16 cellular contexts compared by ENCODE assay signal in the genomic region with DNA sequence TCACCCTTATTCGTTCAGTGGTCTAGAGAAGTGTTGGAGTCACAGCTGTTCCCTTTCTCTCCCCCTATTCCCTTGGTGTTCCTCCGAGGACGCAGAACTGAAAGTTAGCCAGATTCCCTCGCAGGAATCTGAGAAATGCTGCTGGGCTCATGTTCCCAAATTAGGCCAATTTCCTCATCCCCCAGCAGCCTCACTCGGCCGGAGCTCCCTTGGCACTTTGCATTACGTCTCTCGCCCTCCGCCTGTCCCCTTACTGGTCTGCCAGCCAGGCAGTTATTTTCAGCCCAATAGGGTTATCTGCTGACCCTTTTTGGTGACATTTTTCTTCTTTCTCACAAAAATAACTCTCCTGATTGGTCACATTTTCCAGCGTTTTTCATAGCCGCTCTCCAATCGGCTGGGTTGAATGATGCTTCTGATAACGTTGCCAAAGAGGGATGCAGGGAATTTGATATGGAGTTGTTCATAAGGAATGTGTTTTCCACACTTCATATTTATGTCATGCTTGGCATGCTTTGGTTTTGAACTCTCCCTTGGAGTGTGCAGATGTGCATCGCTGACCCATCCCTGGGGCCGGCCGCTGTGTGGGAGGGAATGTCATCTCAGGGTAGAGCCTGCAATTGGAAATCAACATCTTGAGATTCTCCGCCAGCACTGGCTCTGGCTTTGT. TPM values are rescaled to one million over a fixed set of nuclear protein-coding genes. Genes with fewer than 3 reads are reported as not detected.
DNase-seq lines count a peak whose midpoint lies in the region; ATAC-seq, FAIRE-seq and TF ChIP-seq lines count a peak whose summit lies in the region.
"Had no signal": no experiment of that assay in that cellular context is flagged by ENCODE, and none has a peak within 500 bp of the region (broad histone marks: within the 10 kb centered on the region; RNA-seq: fewer than 3 reads in every experiment).

No MANE protein-coding gene starts in this region.

- no peak for FAIRE-seq in pancreas (lab: Jason Lieb, UNC)
- FAIRE-seq: endometrium had no signal

- WGBS in body of pancreas, 2 donors: 88 to 89% methylated on average over 17 of the region's 17 CpGs
- WGBS in pancreas, 2 donors: 86 to 90% methylated on average over 17 of the region's 17 CpGs

- no peaks in the 10 kb centered on the region for H3K27me3 ChIP-seq in body of pancreas
- no peaks in the 10 kb centered on the region for H3K27me3 ChIP-seq in pancreas

- peaks cover 0 to 5% of the 10 kb centered on the region in 2 donors for H3K36me3 ChIP-seq in body of pancreas (replicated peaks in 1 of 2; ENCODE audit: insufficient read depth in 1 of 2, low read depth in 2 of 2)
- H3K36me3 ChIP-seq in pancreas: peaks cover 0 to 41% (median 0%) of the 10 kb centered on the region in 3 donors

- DNase-seq in body of pancreas (peak in 2 of 4 donors; percentile 28 to 34), left ventricle myocardium superior (peak; percentile 71), pancreas (no peak), ureter (ENCODE audit: low spot score) (peak; percentile 75), NCI-H146 (lab: John Stamatoyannopoulos, UW) (no peak)
- DNase-seq in naive thymus-derived CD8-positive, alpha-beta T cell: no peak
- DNase-seq: amygdala, Calu3, immature natural killer cell, MV-4-11, NCI-H526 treated with DMSO at 0.1 percent for 48 hours, SHP77 treated with DMSO at 0.1 percent for 48 hours had no signal

- intact Hi-C loops in body of pancreas (cut with DNase I) (no loop called here), left ventricle myocardium superior (cut with micrococcal nuclease) (no loop called here), pancreas (cut with DNase I) (no loop called here)

- H3K4me1 ChIP-seq in body of pancreas (no peaks in the 10 kb centered on the region), pancreas (no peaks in the 10 kb centered on the region)

- H3K4me3 ChIP-seq in body of pancreas (no peak overlapping the region), pancreas (no peak overlapping the region)

- no peak overlapping the region for H3K27ac Mint-ChIP-seq in naive thymus-derived CD8-positive, alpha-beta T cell
- H3K27ac Mint-ChIP-seq: immature natural killer cell, progenitor cell of endocrine pancreas had no signal

- H3K9me3 ChIP-seq in body of pancreas (no peaks in the 10 kb centered on the region), pancreas (no peaks in the 10 kb centered on the region)

- peaks cover 0 to 2% (median 0%) of the 10 kb centered on the region in 4 donors for H3K4me1 Mint-ChIP-seq in naive thymus-derived CD8-positive, alpha-beta T cell
- H3K4me1 Mint-ChIP-seq: immature natural killer cell had no signal

- TF ChIP-seq POLR2A in body of pancreas (IDR thresholded peaks at IDR 0.05) (no peak), GM18505 (IDR thresholded peaks at IDR 0.05; ENCODE audit: borderline replicate concordance, extremely low read depth, insufficient read depth, insufficient read length) (no peak)

- peak overlapping the region in 1 of 4 donors; percentile 31 for H3K27ac ChIP-seq in body of pancreas
- H3K27ac ChIP-seq in pancreas: no peak overlapping the region

- TF ChIP-seq CTCF in body of pancreas (IDR thresholded peaks at IDR 0.05) (no peak), pancreas (IDR thresholded peaks at IDR 0.05) (no peak)

- H3K36me3 Mint-ChIP-seq in naive thymus-derived CD8-positive, alpha-beta T cell: peaks cover 5 to 70% (median 19%) of the 10 kb centered on the region in 3 donors

- no peak overlapping the region for H3K4me3 Mint-ChIP-seq in naive thymus-derived CD8-positive, alpha-beta T cell
- H3K4me3 Mint-ChIP-seq: immature natural killer cell had no signal

- H3K27me3 Mint-ChIP-seq in naive thymus-derived CD8-positive, alpha-beta T cell: no peaks in the 10 kb centered on the region
- H3K27me3 Mint-ChIP-seq: progenitor cell of endocrine pancreas had no signal

- ATAC-seq in body of pancreas: peak; percentile 65
- ATAC-seq in left ventricle myocardium superior: peak; percentile 88
- peak in 3 of 4 donors; percentile 14 to 61 (median 55) for ATAC-seq in pancreas
- no peak for ATAC-seq in naive thymus-derived CD8-positive, alpha-beta T cell
- ATAC-seq in GM18505 (IDR thresholded peaks at IDR 0.05; ENCODE audit: unreplicated experiment): no peak
- no peak for ATAC-seq in HG03175 (IDR thresholded peaks at IDR 0.05; ENCODE audit: unreplicated experiment)

- H3K9me3 Mint-ChIP-seq in naive thymus-derived CD8-positive, alpha-beta T cell: no peaks in the 10 kb centered on the region
- H3K9me3 Mint-ChIP-seq: immature natural killer cell had no signal

- POLR2A ChIA-PET in naive thymus-derived CD8-positive, alpha-beta T cell (lab: Charles Lee): no interaction called here

RNA-seq across cellular contexts. Expression of gene IFT43, which starts 9.9 kb away (rescaled TPM):
- total RNA-seq in body of pancreas (10 to 100 TPM; 15.0 to 18.5 TPM), left ventricle myocardium superior (29.1 TPM), pancreas (10 to 100 TPM; 11.4 to 19.3 (median 14.2) TPM), ureter (39.9 TPM)
- 10 to 100 TPM; 43.2 to 46.3 TPM for polyA plus RNA-seq in pancreas
- 10 to 100 TPM; 13.6 to 15.6 TPM for total RNA-seq in naive thymus-derived CD8-positive, alpha-beta T cell
- polyA plus RNA-seq in naive thymus-derived CD8-positive, alpha-beta T cell: 10 to 100 TPM; 15.0 to 27.1 (median 17.6) TPM

RNA-seq across cellular contexts. Expression of gene TGFB3, which starts 13.7 kb away (rescaled TPM):
- total RNA-seq in body of pancreas (10 to 100 TPM; 23.6 to 30.7 TPM), left ventricle myocardium superior (22.8 TPM), pancreas (10 to 100 TPM; 11.6 to 57.2 (median 42.2) TPM), ureter (315 TPM)
- 10 to 100 TPM; 22.3 to 25.7 TPM for polyA plus RNA-seq in pancreas
- total RNA-seq in naive thymus-derived CD8-positive, alpha-beta T cell: 1 to 10 TPM; 9.1 to 9.6 TPM
- polyA plus RNA-seq in naive thymus-derived CD8-positive, alpha-beta T cell: under 1 TPM in 2 of 3 donors, not detected in 1; 0.30 to 0.68 TPM

Comparison
In these comparisons a context has a peak if more than half of its experiments do, and no peak if none do; other contexts are left out.
1. ATAC-seq: peak in body of pancreas (single experiment), left ventricle myocardium superior (single experiment) and pancreas (3 of 4); none in naive thymus-derived CD8-positive, alpha-beta T cell (0 of 2), GM18505 (single experiment) and HG03175 (single experiment).
2. DNase-seq: peak in left ventricle myocardium superior (single experiment) and ureter (single experiment); none in pancreas (0 of 6), naive thymus-derived CD8-positive, alpha-beta T cell (0 of 10) and NCI-H146 (single experiment).